16 cellular contexts compared by ENCODE assay signal in the genomic region with DNA sequence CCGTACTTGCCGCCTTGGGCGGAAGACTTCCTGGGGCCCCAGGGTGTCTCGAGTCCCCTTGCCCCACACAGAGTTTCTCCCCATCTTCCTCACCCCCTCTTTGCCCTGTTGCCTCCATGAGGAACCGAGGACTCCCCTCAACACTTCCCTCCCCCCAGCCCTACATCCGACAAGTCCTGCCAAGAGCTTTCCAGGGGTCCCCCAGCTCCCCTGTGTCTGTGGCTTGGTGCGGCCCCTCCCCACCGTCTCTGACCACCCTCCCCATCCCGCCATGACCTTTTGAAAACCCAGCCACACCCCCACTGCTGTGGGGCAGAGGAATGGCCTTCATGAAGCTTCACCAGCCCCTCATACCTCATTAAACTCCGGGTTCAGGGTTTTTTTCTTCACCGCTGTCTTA. TPM values are rescaled to one million over a fixed set of nuclear protein-coding genes. Genes with fewer than 3 reads are reported as not detected.
DNase-seq lines count a peak whose midpoint lies in the region; ATAC-seq and TF ChIP-seq lines count a peak whose summit lies in the region.
"Had no signal": no experiment of that assay in that cellular context is flagged by ENCODE, and none has a peak within 500 bp of the region (broad histone marks: within the 10 kb centered on the region; RNA-seq: fewer than 3 reads in every experiment).

No MANE protein-coding gene starts in this region.

- peak; percentile 0 for DNase-seq in activated CD4-positive, alpha-beta memory T cell treated with anti-CD3 and anti-CD28 coated beads for 36 hours
- no peak for DNase-seq in activated CD4-positive, alpha-beta memory T cell treated with anti-CD3 and anti-CD28 coated beads, Interleukin-2, amount 10 ng/mL, durations not matched to agents 7 days and 5 days
- DNase-seq in cardiac septum (ENCODE audit: low spot score) (peak; percentile 12), NCI-H526 (lab: John Stamatoyannopoulos, UW) (no peak), HEK293T (ENCODE audit: extremely low spot score) (no peak)
- DNase-seq in natural killer cell treated with Interleukin-12 subunit alpha and Interleukin-12 subunit beta and Interleukin-15 and Interleukin-18, amount 100 ng/mL, for 72 hours (ENCODE audit: low spot score), result peak; percentile 13
- DNase-seq in stimulated activated effector memory CD8-positive, alpha-beta T cell treated with anti-CD3 and anti-CD28 coated beads, Interleukin-12 subunit alpha, Interleukin-12 subunit beta, amount 100 ng/mL, for 72 hours (ENCODE audit: low spot score in 2 of 2), result no peak
- DNase-seq: 8988T, H7, IMR-90, NCI-H1417 treated with DMSO at 0.1 percent for 48 hours, NCI-H2029, NCI-H510A had no signal

- ATAC-seq in natural killer cell treated with Interleukin-12 subunit alpha and Interleukin-12 subunit beta and Interleukin-15 and Interleukin-18, amount 100 ng/mL, for 72 hours, result no peak
- no peak for ATAC-seq in stimulated activated effector memory CD8-positive, alpha-beta T cell treated with anti-CD3 and anti-CD28 coated beads, Interleukin-12 subunit alpha, Interleukin-12 subunit beta, amount 100 ng/mL, for 72 hours
- no peak for ATAC-seq in HG03460 (IDR thresholded peaks at IDR 0.05; ENCODE audit: unreplicated experiment)

- H3K9me3 Mint-ChIP-seq in activated CD4-positive, alpha-beta memory T cell treated with anti-CD3 and anti-CD28 coated beads for 36 hours, result no peaks in the 10 kb centered on the region
- H3K9me3 Mint-ChIP-seq in activated CD4-positive, alpha-beta memory T cell treated with anti-CD3 and anti-CD28 coated beads, Interleukin-2, amount 10 ng/mL, durations not matched to agents 7 days and 5 days, result no peaks in the 10 kb centered on the region
- no peaks in the 10 kb centered on the region for H3K9me3 Mint-ChIP-seq in natural killer cell treated with Interleukin-12 subunit alpha and Interleukin-12 subunit beta and Interleukin-15 and Interleukin-18, amount 100 ng/mL, for 72 hours
- no peaks in the 10 kb centered on the region for H3K9me3 Mint-ChIP-seq in stimulated activated effector memory CD8-positive, alpha-beta T cell treated with anti-CD3 and anti-CD28 coated beads, Interleukin-12 subunit alpha, Interleukin-12 subunit beta, amount 100 ng/mL, for 72 hours

- H3K4me1 Mint-ChIP-seq in activated CD4-positive, alpha-beta memory T cell treated with anti-CD3 and anti-CD28 coated beads for 36 hours (ENCODE audit: low read depth), result no peaks in the 10 kb centered on the region
- H3K4me1 Mint-ChIP-seq in activated CD4-positive, alpha-beta memory T cell treated with anti-CD3 and anti-CD28 coated beads, Interleukin-2, amount 10 ng/mL, durations not matched to agents 7 days and 5 days, result no peaks in the 10 kb centered on the region
- no peaks in the 10 kb centered on the region for H3K4me1 Mint-ChIP-seq in natural killer cell treated with Interleukin-12 subunit alpha and Interleukin-12 subunit beta and Interleukin-15 and Interleukin-18, amount 100 ng/mL, for 72 hours (ENCODE audit: low read depth in 2 of 2)
- H3K4me1 Mint-ChIP-seq in stimulated activated effector memory CD8-positive, alpha-beta T cell treated with anti-CD3 and anti-CD28 coated beads, Interleukin-12 subunit alpha, Interleukin-12 subunit beta, amount 100 ng/mL, for 72 hours, result no peaks in the 10 kb centered on the region

- intact Hi-C loops in activated CD4-positive, alpha-beta memory T cell treated with anti-CD3 and anti-CD28 coated beads for 36 hours (cut with micrococcal nuclease), result no loop called here
- intact Hi-C loops in cardiac septum (cut with DNase I), result no loop called here

- no peak overlapping the region for H3K4me3 Mint-ChIP-seq in activated CD4-positive, alpha-beta memory T cell treated with anti-CD3 and anti-CD28 coated beads for 36 hours
- no peak overlapping the region for H3K4me3 Mint-ChIP-seq in activated CD4-positive, alpha-beta memory T cell treated with anti-CD3 and anti-CD28 coated beads, Interleukin-2, amount 10 ng/mL, durations not matched to agents 7 days and 5 days
- H3K4me3 Mint-ChIP-seq in natural killer cell treated with Interleukin-12 subunit alpha and Interleukin-12 subunit beta and Interleukin-15 and Interleukin-18, amount 100 ng/mL, for 72 hours, result no peak overlapping the region
- no peak overlapping the region for H3K4me3 Mint-ChIP-seq in stimulated activated effector memory CD8-positive, alpha-beta T cell treated with anti-CD3 and anti-CD28 coated beads, Interleukin-12 subunit alpha, Interleukin-12 subunit beta, amount 100 ng/mL, for 72 hours

- CTCF ChIA-PET in activated CD4-positive, alpha-beta memory T cell treated with anti-CD3 and anti-CD28 coated beads for 36 hours (lab: Charles Lee), result no interaction called here
- CTCF ChIA-PET in activated CD4-positive, alpha-beta memory T cell treated with anti-CD3 and anti-CD28 coated beads, Interleukin-2, amount 10 ng/mL, durations not matched to agents 7 days and 5 days (lab: Charles Lee), result interaction anchor here (1.3 kb wide), 1 partner anchor 263 kb away, joined by 3 read pairs; no protein-coding TSS in a partner anchor
- CTCF ChIA-PET in HEK293T (lab: Yijun Ruan, JAX), result no interaction called here

- no peaks in the 10 kb centered on the region for H3K27me3 Mint-ChIP-seq in activated CD4-positive, alpha-beta memory T cell treated with anti-CD3 and anti-CD28 coated beads for 36 hours
- peaks cover 1% of the 10 kb centered on the region for H3K27me3 Mint-ChIP-seq in activated CD4-positive, alpha-beta memory T cell treated with anti-CD3 and anti-CD28 coated beads, Interleukin-2, amount 10 ng/mL, durations not matched to agents 7 days and 5 days
- H3K27me3 Mint-ChIP-seq in natural killer cell treated with Interleukin-12 subunit alpha and Interleukin-12 subunit beta and Interleukin-15 and Interleukin-18, amount 100 ng/mL, for 72 hours, result no peaks in the 10 kb centered on the region

- POLR2A ChIA-PET in activated CD4-positive, alpha-beta memory T cell treated with anti-CD3 and anti-CD28 coated beads for 36 hours (lab: Charles Lee), result no interaction called here
- POLR2A ChIA-PET in activated CD4-positive, alpha-beta memory T cell treated with anti-CD3 and anti-CD28 coated beads, Interleukin-2, amount 10 ng/mL, durations not matched to agents 7 days and 5 days (lab: Charles Lee), result no interaction called here
- POLR2A ChIA-PET in HEK293T (lab: Yijun Ruan, JAX), result no interaction called here

- H3K36me3 Mint-ChIP-seq in activated CD4-positive, alpha-beta memory T cell treated with anti-CD3 and anti-CD28 coated beads for 36 hours, result no peaks in the 10 kb centered on the region
- H3K36me3 Mint-ChIP-seq in activated CD4-positive, alpha-beta memory T cell treated with anti-CD3 and anti-CD28 coated beads, Interleukin-2, amount 10 ng/mL, durations not matched to agents 7 days and 5 days (ENCODE audit: low read depth), result no peaks in the 10 kb centered on the region
- no peaks in the 10 kb centered on the region for H3K36me3 Mint-ChIP-seq in natural killer cell treated with Interleukin-12 subunit alpha and Interleukin-12 subunit beta and Interleukin-15 and Interleukin-18, amount 100 ng/mL, for 72 hours
- no peaks in the 10 kb centered on the region for H3K36me3 Mint-ChIP-seq in stimulated activated effector memory CD8-positive, alpha-beta T cell treated with anti-CD3 and anti-CD28 coated beads, Interleukin-12 subunit alpha, Interleukin-12 subunit beta, amount 100 ng/mL, for 72 hours

- no peak overlapping the region for H3K27ac Mint-ChIP-seq in activated CD4-positive, alpha-beta memory T cell treated with anti-CD3 and anti-CD28 coated beads for 36 hours
- no peak overlapping the region for H3K27ac Mint-ChIP-seq in activated CD4-positive, alpha-beta memory T cell treated with anti-CD3 and anti-CD28 coated beads, Interleukin-2, amount 10 ng/mL, durations not matched to agents 7 days and 5 days
- no peak overlapping the region for H3K27ac Mint-ChIP-seq in natural killer cell treated with Interleukin-12 subunit alpha and Interleukin-12 subunit beta and Interleukin-15 and Interleukin-18, amount 100 ng/mL, for 72 hours
- H3K27ac Mint-ChIP-seq in stimulated activated effector memory CD8-positive, alpha-beta T cell treated with anti-CD3 and anti-CD28 coated beads, Interleukin-12 subunit alpha, Interleukin-12 subunit beta, amount 100 ng/mL, for 72 hours, result peak overlapping the region; percentile 52

TF ChIP-seq in HEK293T, 16 proteins besides CTCF, POLR2A, EP300 and RAD21:
- TF ChIP-seq TARDBP (IDR thresholded peaks at IDR 0.05), result no peak
TF ChIP-seq in HEK293T: peak in this region for 0.

RNA-seq across cellular contexts. Expression of a gene that starts 11.4 kb away (rescaled TPM):
- not detected for total RNA-seq in activated CD4-positive, alpha-beta memory T cell treated with anti-CD3 and anti-CD28 coated beads for 36 hours
- total RNA-seq in activated CD4-positive, alpha-beta memory T cell treated with anti-CD3 and anti-CD28 coated beads, Interleukin-2, amount 10 ng/mL, durations not matched to agents 7 days and 5 days, result not detected
- total RNA-seq in cardiac septum, result not detected
- not detected for total RNA-seq in natural killer cell treated with Interleukin-12 subunit alpha and Interleukin-12 subunit beta and Interleukin-15 and Interleukin-18, amount 100 ng/mL, for 72 hours
- total RNA-seq: Daoy, H7, IMR-90, LHCN-M2 had no signal

RNA-seq across cellular contexts. Expression of a gene that starts 32.7 kb away (rescaled TPM):
- under 1 TPM; 0.02 to 0.12 TPM for total RNA-seq in activated CD4-positive, alpha-beta memory T cell treated with anti-CD3 and anti-CD28 coated beads for 36 hours
- not detected for total RNA-seq in activated CD4-positive, alpha-beta memory T cell treated with anti-CD3 and anti-CD28 coated beads, Interleukin-2, amount 10 ng/mL, durations not matched to agents 7 days and 5 days
- 6.4 TPM for total RNA-seq in cardiac septum
- 10 to 100 TPM in 1 of 2 donors, 1 to 10 TPM in 1; 3.7 to 17.9 TPM for total RNA-seq in natural killer cell treated with Interleukin-12 subunit alpha and Interleukin-12 subunit beta and Interleukin-15 and Interleukin-18, amount 100 ng/mL, for 72 hours
- total RNA-seq: IMR-90, LHCN-M2 had no signal

Comparison
In these comparisons a context has a peak if more than half of its experiments do, and no peak if none do; other contexts are left out.
1. DNase-seq: peak in activated CD4-positive, alpha-beta memory T cell treated with anti-CD3 and anti-CD28 coated beads for 36 hours (single experiment), cardiac septum (single experiment) and natural killer cell treated with Interleukin-12 subunit alpha and Interleukin-12 subunit beta and Interleukin-15 and Interleukin-18, amount 100 ng/mL, for 72 hours (single experiment); none in activated CD4-positive, alpha-beta memory T cell treated with anti-CD3 and anti-CD28 coated beads, Interleukin-2, amount 10 ng/mL, durations not matched to agents 7 days and 5 days (single experiment), stimulated activated effector memory CD8-positive, alpha-beta T cell treated with anti-CD3 and anti-CD28 coated beads, Interleukin-12 subunit alpha, Interleukin-12 subunit beta, amount 100 ng/mL, for 72 hours (0 of 2), NCI-H526 (0 of 2) and HEK293T (single experiment).